15 cellular contexts compared by ENCODE assay signal in genomic region chr1:114347431-114348209, GRCh38.
"Had no signal": no experiment of that assay in that cellular context is flagged by ENCODE, and none has a peak within 500 bp of the region (broad histone marks: within the 10 kb centered on the region; RNA-seq: fewer than 3 reads in every experiment).

No MANE protein-coding gene starts in this region.

- H3K9me3 Mint-ChIP-seq: activated B cell treated with CpG ODN at 0.5 μM for 24 hours; activated CD4-positive, alpha-beta T cell treated with anti-CD3 and anti-CD28 coated beads, Interleukin-2, amount 10 ng/mL, durations not matched to agents 24 days and 14 days; activated T-helper 1 cell treated with anti-CD3 and anti-CD28 coated beads, Interleukin-12 subunit alpha, Interleukin-12 subunit beta, Interleukin-2, Interleukin-4 antibody, amounts not matched to agents 30 ng/mL and 10 ng/mL and 1 ng/mL, durations not matched to agents 14 hours and 24 hours and 36 hours; neural crest cell; stimulated activated effector memory CD8-positive, alpha-beta T cell treated with anti-CD3 and anti-CD28 coated beads, Interleukin-12 subunit alpha, Interleukin-12 subunit beta, amount 100 ng/mL, for 72 hours had no signal

- ATAC-seq: stimulated activated effector memory CD8-positive, alpha-beta T cell treated with anti-CD3 and anti-CD28 coated beads, Interleukin-12 subunit alpha, Interleukin-12 subunit beta, amount 100 ng/mL, for 72 hours had no signal

- H3K36me3 Mint-ChIP-seq: stimulated activated effector memory CD8-positive, alpha-beta T cell treated with anti-CD3 and anti-CD28 coated beads, Interleukin-12 subunit alpha, Interleukin-12 subunit beta, amount 100 ng/mL, for 72 hours had no signal

- FAIRE-seq: endometrium had no signal

- DNase-seq: activated B cell treated with CpG ODN at 0.5 μM for 24 hours; activated CD4-positive, alpha-beta T cell treated with anti-CD3 and anti-CD28 coated beads, Interleukin-2, amount 10 ng/mL, durations not matched to agents 24 days and 14 days; anterior cingulate cortex; esophagus squamous epithelium; hypothalamus; kidney glomerular epithelial cell; ovary; stimulated activated CD4-positive, alpha-beta T cell treated with anti-CD3 and anti-CD28 coated beads, Interleukin-12 subunit alpha, Interleukin-12 subunit beta, amount 100 ng/mL, for 4 hours; stimulated activated CD4-positive, alpha-beta T cell treated with anti-CD3 and anti-CD28 coated beads, Interleukin-2, amount 100 ng/mL, for 24 hours had no signal

- H3K36me3 ChIP-seq: esophagus squamous epithelium, ovary, SJSA1, tibial nerve had no signal

- H3K27me3 Mint-ChIP-seq: activated CD4-positive, alpha-beta T cell treated with anti-CD3 and anti-CD28 coated beads, Interleukin-2, amount 10 ng/mL, durations not matched to agents 24 days and 14 days had no signal

- H3K27ac ChIP-seq: ovary, SJSA1, tibial nerve had no signal

- H3K4me3 Mint-ChIP-seq: activated CD4-positive, alpha-beta T cell treated with anti-CD3 and anti-CD28 coated beads, Interleukin-2, amount 10 ng/mL, durations not matched to agents 24 days and 14 days; activated T-helper 1 cell treated with anti-CD3 and anti-CD28 coated beads, Interleukin-12 subunit alpha, Interleukin-12 subunit beta, Interleukin-2, Interleukin-4 antibody, amounts not matched to agents 30 ng/mL and 10 ng/mL and 1 ng/mL, durations not matched to agents 14 hours and 24 hours and 36 hours; neural crest cell; stimulated activated effector memory CD8-positive, alpha-beta T cell treated with anti-CD3 and anti-CD28 coated beads, Interleukin-12 subunit alpha, Interleukin-12 subunit beta, amount 100 ng/mL, for 72 hours had no signal

- H3K27ac Mint-ChIP-seq: activated B cell treated with CpG ODN at 0.5 μM for 24 hours; activated CD4-positive, alpha-beta T cell treated with anti-CD3 and anti-CD28 coated beads, Interleukin-2, amount 10 ng/mL, durations not matched to agents 24 days and 14 days; activated T-helper 1 cell treated with anti-CD3 and anti-CD28 coated beads, Interleukin-12 subunit alpha, Interleukin-12 subunit beta, Interleukin-2, Interleukin-4 antibody, amounts not matched to agents 30 ng/mL and 10 ng/mL and 1 ng/mL, durations not matched to agents 14 hours and 24 hours and 36 hours; stimulated activated effector memory CD8-positive, alpha-beta T cell treated with anti-CD3 and anti-CD28 coated beads, Interleukin-12 subunit alpha, Interleukin-12 subunit beta, amount 100 ng/mL, for 72 hours had no signal

- H3K27me3 ChIP-seq: esophagus squamous epithelium, ovary, SJSA1, tibial nerve had no signal

- H3K9me3 ChIP-seq: esophagus squamous epithelium, ovary, SJSA1, tibial nerve had no signal

- H3K4me3 ChIP-seq: SJSA1 had no signal
